ENCODE assay signal across 11 cellular contexts in the genomic region with DNA sequence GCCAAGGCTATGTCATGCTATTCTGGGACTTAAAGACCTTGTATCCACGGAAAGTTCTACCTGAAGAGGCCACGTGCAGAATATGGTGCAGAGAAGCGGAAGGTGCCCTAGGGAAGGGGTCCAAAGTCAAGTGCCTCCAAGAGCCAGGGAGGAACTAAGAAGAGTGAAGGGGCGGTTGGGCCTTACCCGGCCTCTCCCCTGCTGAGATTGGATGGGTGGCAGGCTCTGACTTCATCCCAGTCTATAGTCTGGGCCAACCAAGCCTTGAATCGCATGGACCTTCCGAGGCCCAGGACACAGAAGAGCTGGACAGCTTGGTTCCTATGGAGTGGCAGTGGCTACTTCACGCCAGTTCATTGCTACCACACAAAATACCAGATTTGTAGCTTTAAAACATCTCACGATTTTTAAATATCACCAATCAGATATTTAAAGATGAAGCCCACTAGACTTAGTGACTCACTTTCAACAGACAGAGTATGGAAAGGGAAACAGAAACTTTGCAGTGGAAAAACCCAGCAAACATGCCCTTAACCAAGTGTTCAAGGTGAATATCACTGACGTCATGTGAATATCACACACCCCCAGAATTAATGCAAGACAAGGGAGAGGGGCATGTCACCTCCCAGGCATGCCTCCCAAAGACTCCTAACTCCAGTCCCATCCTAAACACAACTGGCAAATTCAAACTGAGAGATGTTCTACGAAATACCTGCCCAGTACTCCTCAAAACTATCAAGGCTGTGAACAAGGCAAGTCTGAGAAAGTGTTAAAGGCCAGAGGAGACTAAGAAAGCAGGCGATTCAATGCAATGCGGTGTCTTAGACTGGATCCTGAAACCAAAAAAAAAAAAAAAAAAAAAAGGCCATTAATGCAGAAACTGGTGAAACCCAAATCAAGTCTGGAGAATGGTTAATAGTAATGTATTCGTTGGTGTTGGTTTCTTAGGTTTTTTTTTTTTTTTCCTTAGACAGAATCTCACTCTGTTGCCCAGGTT. TPM values are rescaled to one million over a fixed set of nuclear protein-coding genes. Genes with fewer than 3 reads are reported as not detected.
DNase-seq lines count a peak whose midpoint lies in the region; ATAC-seq lines count a peak whose summit lies in the region.
"Had no signal": no experiment of that assay in that cellular context is flagged by ENCODE, and none has a peak within 500 bp of the region (broad histone marks: within the 10 kb centered on the region; RNA-seq: fewer than 3 reads in every experiment).

No MANE protein-coding gene starts in this region.

- H3K36me3 ChIP-seq in subcutaneous abdominal adipose tissue (ENCODE audit: control insufficient read depth in 5 of 5, insufficient read depth in 5 of 5, low read length in 5 of 5) = peaks cover 6 to 54% (median 33%) of the 10 kb centered on the region in 5 donors

- H3K27me3 ChIP-seq in subcutaneous abdominal adipose tissue (ENCODE audit: control insufficient read depth in 5 of 5, insufficient read depth in 4 of 5, low read length in 5 of 5) = no peaks in the 10 kb centered on the region

- peaks cover 7 to 72% (median 54%) of the 10 kb centered on the region in 5 donors for H3K4me1 ChIP-seq in subcutaneous abdominal adipose tissue (ENCODE audit: control insufficient read depth in 5 of 5, insufficient read depth in 5 of 5, low read length in 5 of 5)

- H3K27ac ChIP-seq in subcutaneous abdominal adipose tissue (ENCODE audit: low read depth, low read length) = peak overlapping the region; percentile 99

- no peaks in the 10 kb centered on the region for H3K9me3 ChIP-seq in subcutaneous abdominal adipose tissue (ENCODE audit: control insufficient read depth in 5 of 5, low read length in 5 of 5)

- intact Hi-C loops in left colon (cut with DNase I, micrococcal nuclease) = no loop called here

- peak overlapping the region in 3 of 5 donors; percentile 27 to 69 (median 60) for H3K4me3 ChIP-seq in subcutaneous abdominal adipose tissue (ENCODE audit: low read depth in 1 of 5, low read length in 5 of 5)
- H3K4me3 ChIP-seq: lung had no signal

- peak; percentile 77 for ATAC-seq in HG02759 (IDR thresholded peaks at IDR 0.05; ENCODE audit: unreplicated experiment)
- ATAC-seq in GM18873 (IDR thresholded peaks at IDR 0.05; ENCODE audit: low FRiP score, unreplicated experiment) = no peak
- no peak for ATAC-seq in left colon

- peak; percentile 34 for DNase-seq in stimulated activated CD4-positive, alpha-beta T cell treated with anti-CD3 and anti-CD28 coated beads, Interleukin-15, amount 100 ng/mL, for 24 hours
- no peak for DNase-seq in stimulated activated CD4-positive, alpha-beta T cell treated with anti-CD3 and anti-CD28 coated beads, Interleukin-2, amount 100 ng/mL, for 48 hours
- peak; percentile 48 to 54 for DNase-seq in activated T-cell treated with anti-CD3 and anti-CD28 coated beads, Interleukin-2, amount 50 U/mL, for 48 hours
- DNase-seq in occipital lobe (lab: John Stamatoyannopoulos, UW) (no peak), left colon (no peak)
- DNase-seq: cerebellar nuclear complex, NCI-H345 had no signal

- peak overlapping the region in 1 of 5 donors; percentile 95 for H3K9ac ChIP-seq in subcutaneous abdominal adipose tissue (ENCODE audit: low read length in 5 of 5)

RNA-seq across cellular contexts. Expression of a gene that starts 10.2 kb away (rescaled TPM):
- 40.2 TPM for total RNA-seq in occipital lobe
- 10 to 100 TPM; 16.2 to 19.3 TPM for total RNA-seq in left colon

RNA-seq across cellular contexts. Expression of a gene that starts 39.6 kb away (rescaled TPM):
- total RNA-seq in occipital lobe (1.9 TPM), left colon (1 to 10 TPM; 2.8 to 3.7 TPM)

Comparison
In these comparisons a context has a peak if more than half of its experiments do, and no peak if none do; other contexts are left out.
1. DNase-seq: peak in stimulated activated CD4-positive, alpha-beta T cell treated with anti-CD3 and anti-CD28 coated beads, Interleukin-15, amount 100 ng/mL, for 24 hours (single experiment) and activated T-cell treated with anti-CD3 and anti-CD28 coated beads, Interleukin-2, amount 50 U/mL, for 48 hours (2 of 2); none in stimulated activated CD4-positive, alpha-beta T cell treated with anti-CD3 and anti-CD28 coated beads, Interleukin-2, amount 100 ng/mL, for 48 hours (0 of 2), occipital lobe (single experiment) and left colon (0 of 2).